20 cellular contexts compared by ENCODE assay signal in the genomic region with DNA sequence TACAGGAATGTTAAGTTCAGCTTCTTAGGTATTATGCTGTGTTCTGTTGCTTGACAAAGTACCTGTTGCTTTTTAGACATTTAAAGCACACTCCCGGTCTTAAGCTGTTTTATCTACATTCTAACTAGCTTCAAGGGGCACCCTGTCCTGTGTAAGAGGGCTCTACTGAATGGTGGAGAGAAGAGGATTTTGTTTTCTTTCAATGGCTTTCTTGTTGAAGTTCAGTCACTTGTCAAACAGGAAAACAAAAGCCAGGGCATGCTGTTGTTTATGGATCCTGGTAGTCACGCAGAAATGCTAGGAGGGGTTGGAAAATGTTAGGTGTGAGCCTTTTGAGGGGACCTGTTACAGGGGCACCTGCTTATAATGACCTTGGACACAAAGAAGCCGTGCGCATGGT.
"Had no signal": no experiment of that assay in that cellular context is flagged by ENCODE, and none has a peak within 500 bp of the region (broad histone marks: within the 10 kb centered on the region; RNA-seq: fewer than 3 reads in every experiment).

No MANE protein-coding gene starts in this region.

- H3K4me1 ChIP-seq: foreskin keratinocyte, prostate gland had no signal

- H3K27ac ChIP-seq: epithelial cell of prostate, foreskin keratinocyte, lower lobe of right lung, prostate gland, spleen had no signal

- H3K36me3 ChIP-seq: lower lobe of right lung, prostate gland, sigmoid colon had no signal

- H3K4me3 ChIP-seq: lower lobe of right lung, prostate gland, sigmoid colon, spleen had no signal

- H3K4me3 Mint-ChIP-seq: activated B cell treated with CpG ODN at 0.5 μM for 24 hours; activated CD4-positive, alpha-beta memory T cell treated with anti-CD3 and anti-CD28 coated beads for 36 hours; activated naive CD8-positive, alpha-beta T cell treated with anti-CD3 and anti-CD28 coated beads for 36 hours; endodermal cell; immature natural killer cell; natural killer cell treated with Interleukin-12 subunit alpha and Interleukin-12 subunit beta and Interleukin-15 and Interleukin-18, amount 100 ng/mL, for 72 hours had no signal

- H3K27ac Mint-ChIP-seq: activated B cell treated with CpG ODN at 0.5 μM for 24 hours; activated CD4-positive, alpha-beta memory T cell treated with anti-CD3 and anti-CD28 coated beads for 36 hours; activated naive CD8-positive, alpha-beta T cell treated with anti-CD3 and anti-CD28 coated beads for 36 hours; endodermal cell; immature natural killer cell; natural killer cell treated with Interleukin-12 subunit alpha and Interleukin-12 subunit beta and Interleukin-15 and Interleukin-18, amount 100 ng/mL, for 72 hours had no signal

- H3K9me3 ChIP-seq: lower lobe of right lung, prostate gland, sigmoid colon, spleen had no signal

- ATAC-seq: foreskin keratinocyte; natural killer cell treated with Interleukin-12 subunit alpha and Interleukin-12 subunit beta and Interleukin-15 and Interleukin-18, amount 100 ng/mL, for 72 hours had no signal

- H3K36me3 Mint-ChIP-seq: activated CD4-positive, alpha-beta memory T cell treated with anti-CD3 and anti-CD28 coated beads for 36 hours; activated naive CD8-positive, alpha-beta T cell treated with anti-CD3 and anti-CD28 coated beads for 36 hours; natural killer cell treated with Interleukin-12 subunit alpha and Interleukin-12 subunit beta and Interleukin-15 and Interleukin-18, amount 100 ng/mL, for 72 hours had no signal

- H3K4me1 Mint-ChIP-seq: activated B cell treated with CpG ODN at 0.5 μM for 24 hours had no signal

- H3K27me3 ChIP-seq: foreskin keratinocyte, sigmoid colon, spleen had no signal

- H3K27me3 Mint-ChIP-seq: activated B cell treated with CpG ODN at 0.5 μM for 24 hours; activated CD4-positive, alpha-beta memory T cell treated with anti-CD3 and anti-CD28 coated beads for 36 hours; activated naive CD8-positive, alpha-beta T cell treated with anti-CD3 and anti-CD28 coated beads for 36 hours; natural killer cell treated with Interleukin-12 subunit alpha and Interleukin-12 subunit beta and Interleukin-15 and Interleukin-18, amount 100 ng/mL, for 72 hours had no signal

- DNase-seq: activated B cell treated with CpG ODN at 0.5 μM for 24 hours; activated CD4-positive, alpha-beta memory T cell treated with anti-CD3 and anti-CD28 coated beads for 36 hours; activated CD4-positive, alpha-beta T cell treated with anti-CD3 and anti-CD28 coated beads for 4 hours; activated naive CD4-positive, alpha-beta T cell; activated naive CD8-positive, alpha-beta T cell treated with anti-CD3 and anti-CD28 coated beads for 36 hours; activated T-cell treated with anti-CD3 and anti-CD28 coated beads for 4 hours; amygdala; caudate nucleus; foreskin keratinocyte; immature natural killer cell; lower lobe of right lung; sigmoid colon; spleen; stimulated activated naive CD4-positive, alpha-beta T cell; T-helper 1 cell; T-helper 9 cell had no signal

- H3K9me3 Mint-ChIP-seq: activated B cell treated with CpG ODN at 0.5 μM for 24 hours; activated CD4-positive, alpha-beta memory T cell treated with anti-CD3 and anti-CD28 coated beads for 36 hours; activated naive CD8-positive, alpha-beta T cell treated with anti-CD3 and anti-CD28 coated beads for 36 hours; endodermal cell; immature natural killer cell; natural killer cell treated with Interleukin-12 subunit alpha and Interleukin-12 subunit beta and Interleukin-15 and Interleukin-18, amount 100 ng/mL, for 72 hours had no signal
